In the genomic region with DNA sequence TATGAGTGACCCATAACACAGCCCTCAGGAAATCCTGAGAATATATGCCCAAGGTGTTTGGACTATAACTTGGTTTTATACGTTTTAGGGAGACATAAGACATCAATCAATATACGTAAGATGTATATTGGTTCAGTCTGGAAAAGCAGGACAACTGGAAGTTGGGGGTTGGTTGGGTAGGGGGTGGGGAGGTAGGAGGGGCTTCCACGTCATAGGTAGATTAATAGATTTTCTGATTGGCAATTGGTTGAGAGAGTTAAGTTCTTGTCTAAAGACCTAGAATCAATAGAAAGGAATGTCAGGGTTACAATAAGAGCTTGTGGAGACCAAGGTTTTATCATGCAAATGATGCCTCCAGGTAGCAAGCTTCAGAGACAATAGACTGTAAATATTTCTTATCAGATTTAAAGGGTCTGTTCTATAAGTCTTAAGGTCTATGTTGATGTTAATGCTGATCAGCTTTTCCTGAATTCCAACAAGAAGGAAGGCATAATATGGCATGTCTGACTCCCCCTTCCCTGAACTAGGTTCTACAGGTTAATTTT, we compare ENCODE assay signal across 1 cellular context.
TF ChIP-seq lines count a peak whose summit lies in the region.

No MANE protein-coding gene starts in this region.

TF ChIP-seq in H1, 55 proteins besides CTCF, POLR2A, EP300 and RAD21 (continued from another document):
- peak; percentile 58 for TF ChIP-seq NANOG (IDR thresholded peaks at IDR 0.05; ENCODE audit: insufficient read depth, low read depth, low read length, poor library complexity, severe bottlenecking)
- TF ChIP-seq, protein P1, sequence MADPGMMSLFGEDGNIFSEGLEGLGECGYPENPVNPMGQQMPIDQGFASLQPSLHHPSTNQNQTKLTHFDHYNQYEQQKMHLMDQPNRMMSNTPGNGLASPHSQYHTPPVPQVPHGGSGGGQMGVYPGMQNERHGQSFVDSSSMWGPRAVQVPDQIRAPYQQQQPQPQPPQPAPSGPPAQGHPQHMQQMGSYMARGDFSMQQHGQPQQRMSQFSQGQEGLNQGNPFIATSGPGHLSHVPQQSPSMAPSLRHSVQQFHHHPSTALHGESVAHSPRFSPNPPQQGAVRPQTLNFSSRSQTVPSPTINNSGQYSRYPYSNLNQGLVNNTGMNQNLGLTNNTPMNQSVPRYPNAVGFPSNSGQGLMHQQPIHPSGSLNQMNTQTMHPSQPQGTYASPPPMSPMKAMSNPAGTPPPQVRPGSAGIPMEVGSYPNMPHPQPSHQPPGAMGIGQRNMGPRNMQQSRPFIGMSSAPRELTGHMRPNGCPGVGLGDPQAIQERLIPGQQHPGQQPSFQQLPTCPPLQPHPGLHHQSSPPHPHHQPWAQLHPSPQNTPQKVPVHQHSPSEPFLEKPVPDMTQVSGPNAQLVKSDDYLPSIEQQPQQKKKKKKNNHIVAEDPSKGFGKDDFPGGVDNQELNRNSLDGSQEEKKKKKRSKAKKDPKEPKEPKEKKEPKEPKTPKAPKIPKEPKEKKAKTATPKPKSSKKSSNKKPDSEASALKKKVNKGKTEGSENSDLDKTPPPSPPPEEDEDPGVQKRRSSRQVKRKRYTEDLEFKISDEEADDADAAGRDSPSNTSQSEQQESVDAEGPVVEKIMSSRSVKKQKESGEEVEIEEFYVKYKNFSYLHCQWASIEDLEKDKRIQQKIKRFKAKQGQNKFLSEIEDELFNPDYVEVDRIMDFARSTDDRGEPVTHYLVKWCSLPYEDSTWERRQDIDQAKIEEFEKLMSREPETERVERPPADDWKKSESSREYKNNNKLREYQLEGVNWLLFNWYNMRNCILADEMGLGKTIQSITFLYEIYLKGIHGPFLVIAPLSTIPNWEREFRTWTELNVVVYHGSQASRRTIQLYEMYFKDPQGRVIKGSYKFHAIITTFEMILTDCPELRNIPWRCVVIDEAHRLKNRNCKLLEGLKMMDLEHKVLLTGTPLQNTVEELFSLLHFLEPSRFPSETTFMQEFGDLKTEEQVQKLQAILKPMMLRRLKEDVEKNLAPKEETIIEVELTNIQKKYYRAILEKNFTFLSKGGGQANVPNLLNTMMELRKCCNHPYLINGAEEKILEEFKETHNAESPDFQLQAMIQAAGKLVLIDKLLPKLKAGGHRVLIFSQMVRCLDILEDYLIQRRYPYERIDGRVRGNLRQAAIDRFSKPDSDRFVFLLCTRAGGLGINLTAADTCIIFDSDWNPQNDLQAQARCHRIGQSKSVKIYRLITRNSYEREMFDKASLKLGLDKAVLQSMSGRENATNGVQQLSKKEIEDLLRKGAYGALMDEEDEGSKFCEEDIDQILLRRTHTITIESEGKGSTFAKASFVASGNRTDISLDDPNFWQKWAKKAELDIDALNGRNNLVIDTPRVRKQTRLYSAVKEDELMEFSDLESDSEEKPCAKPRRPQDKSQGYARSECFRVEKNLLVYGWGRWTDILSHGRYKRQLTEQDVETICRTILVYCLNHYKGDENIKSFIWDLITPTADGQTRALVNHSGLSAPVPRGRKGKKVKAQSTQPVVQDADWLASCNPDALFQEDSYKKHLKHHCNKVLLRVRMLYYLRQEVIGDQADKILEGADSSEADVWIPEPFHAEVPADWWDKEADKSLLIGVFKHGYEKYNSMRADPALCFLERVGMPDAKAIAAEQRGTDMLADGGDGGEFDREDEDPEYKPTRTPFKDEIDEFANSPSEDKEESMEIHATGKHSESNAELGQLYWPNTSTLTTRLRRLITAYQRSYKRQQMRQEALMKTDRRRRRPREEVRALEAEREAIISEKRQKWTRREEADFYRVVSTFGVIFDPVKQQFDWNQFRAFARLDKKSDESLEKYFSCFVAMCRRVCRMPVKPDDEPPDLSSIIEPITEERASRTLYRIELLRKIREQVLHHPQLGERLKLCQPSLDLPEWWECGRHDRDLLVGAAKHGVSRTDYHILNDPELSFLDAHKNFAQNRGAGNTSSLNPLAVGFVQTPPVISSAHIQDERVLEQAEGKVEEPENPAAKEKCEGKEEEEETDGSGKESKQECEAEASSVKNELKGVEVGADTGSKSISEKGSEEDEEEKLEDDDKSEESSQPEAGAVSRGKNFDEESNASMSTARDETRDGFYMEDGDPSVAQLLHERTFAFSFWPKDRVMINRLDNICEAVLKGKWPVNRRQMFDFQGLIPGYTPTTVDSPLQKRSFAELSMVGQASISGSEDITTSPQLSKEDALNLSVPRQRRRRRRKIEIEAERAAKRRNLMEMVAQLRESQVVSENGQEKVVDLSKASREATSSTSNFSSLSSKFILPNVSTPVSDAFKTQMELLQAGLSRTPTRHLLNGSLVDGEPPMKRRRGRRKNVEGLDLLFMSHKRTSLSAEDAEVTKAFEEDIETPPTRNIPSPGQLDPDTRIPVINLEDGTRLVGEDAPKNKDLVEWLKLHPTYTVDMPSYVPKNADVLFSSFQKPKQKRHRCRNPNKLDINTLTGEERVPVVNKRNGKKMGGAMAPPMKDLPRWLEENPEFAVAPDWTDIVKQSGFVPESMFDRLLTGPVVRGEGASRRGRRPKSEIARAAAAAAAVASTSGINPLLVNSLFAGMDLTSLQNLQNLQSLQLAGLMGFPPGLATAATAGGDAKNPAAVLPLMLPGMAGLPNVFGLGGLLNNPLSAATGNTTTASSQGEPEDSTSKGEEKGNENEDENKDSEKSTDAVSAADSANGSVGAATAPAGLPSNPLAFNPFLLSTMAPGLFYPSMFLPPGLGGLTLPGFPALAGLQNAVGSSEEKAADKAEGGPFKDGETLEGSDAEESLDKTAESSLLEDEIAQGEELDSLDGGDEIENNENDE (IDR thresholded peaks at IDR 0.05; ENCODE audit: insufficient replicate concordance, low read length) = peak; percentile 36
